In genomic region chr13:41942462-41943094, GRCh38 we compare ENCODE assay signal across 2 cellular contexts.
TF ChIP-seq lines count a peak whose summit lies in the region.

No MANE protein-coding gene starts in this region.

TF ChIP-seq in IMR-90, 13 proteins besides CTCF, POLR2A, EP300 and RAD21:
- no peak for TF ChIP-seq NFE2L2 (IDR thresholded peaks at IDR 0.05; ENCODE audit: low read depth, low read length)
- TF ChIP-seq RFX5 (IDR thresholded peaks at IDR 0.05; ENCODE audit: low read depth, low read length): no peak
- TF ChIP-seq CEBPB (IDR thresholded peaks at IDR 0.05; ENCODE audit: low read depth, low read length): no peak
- peak; percentile 48 for TF ChIP-seq SMC3 (IDR thresholded peaks at IDR 0.05; ENCODE audit: low read depth, low read length)

TF ChIP-seq in K562, 482 proteins besides CTCF, POLR2A, EP300 and RAD21:
- TF ChIP-seq SAP30 (IDR thresholded peaks at IDR 0.05; ENCODE audit: borderline replicate concordance, insufficient read depth, low read depth, low read length, poor library complexity, severe bottlenecking) (no peak), SETDB1 (IDR thresholded peaks at IDR 0.05; ENCODE audit: low read length) (no peak), RFX5 (IDR thresholded peaks at IDR 0.05; ENCODE audit: low read depth, low read length) (no peak), KLF6 (CRISPR knock-in tag; IDR thresholded peaks at IDR 0.05; ENCODE audit: borderline replicate concordance) (no peak), PHB2 (IDR thresholded peaks at IDR 0.05; ENCODE audit: low read depth) (no peak), ZNF764 (CRISPR knock-in tag; IDR thresholded peaks at IDR 0.05; ENCODE audit: low read depth) (no peak), ZNF24 (IDR thresholded peaks at IDR 0.05) (no peak), ARHGAP35 (IDR thresholded peaks at IDR 0.05; ENCODE audit: partially characterized antibody) (no peak), ARID1B (IDR thresholded peaks at IDR 0.05) (no peak), BHLHE40 (IDR thresholded peaks at IDR 0.05; ENCODE audit: low read length) (no peak), SMARCA4 (IDR thresholded peaks at IDR 0.05) (no peak)
